ENCODE assay signal across 9 cellular contexts in the genomic region with DNA sequence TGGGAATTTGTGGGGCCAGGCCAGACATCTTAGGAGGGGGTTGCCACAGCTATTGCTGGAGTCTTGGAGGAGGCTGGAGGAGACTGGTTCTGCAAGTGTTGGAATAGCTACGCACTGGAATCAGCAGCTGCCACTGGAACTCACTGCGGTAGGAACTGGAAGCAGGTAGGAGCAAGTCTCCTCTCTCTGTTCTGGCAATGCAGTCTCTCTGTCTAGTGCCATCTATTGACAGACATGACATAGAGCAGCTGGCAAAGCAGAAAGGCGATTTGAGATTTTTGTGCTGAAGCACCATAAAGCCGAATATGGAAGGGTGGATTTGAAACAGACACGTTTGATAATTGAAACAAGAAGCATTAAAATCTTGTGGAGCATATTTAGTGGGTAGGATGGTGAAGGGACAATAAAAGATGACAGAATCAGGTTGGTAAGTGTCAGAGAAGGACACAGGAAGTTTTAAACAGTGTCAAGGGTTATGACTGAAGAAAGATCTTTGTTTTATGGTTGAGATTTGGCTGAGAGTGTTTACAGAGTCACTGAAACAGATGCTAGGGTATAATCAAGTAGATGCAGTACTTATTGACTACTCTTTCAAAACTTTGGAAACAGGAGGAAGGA. TPM values are rescaled to one million over a fixed set of nuclear protein-coding genes. Genes with fewer than 3 reads are reported as not detected.
DNase-seq lines count a peak whose midpoint lies in the region; ATAC-seq, FAIRE-seq and TF ChIP-seq lines count a peak whose summit lies in the region.
"Had no signal": no experiment of that assay in that cellular context is flagged by ENCODE, and none has a peak within 500 bp of the region (broad histone marks: within the 10 kb centered on the region; RNA-seq: fewer than 3 reads in every experiment).

No MANE protein-coding gene starts in this region.

- H3K9me3 ChIP-seq in mucosa of descending colon = no peaks in the 10 kb centered on the region
- H3K9me3 ChIP-seq: BLaER1 had no signal

- no peaks in the 10 kb centered on the region for H3K4me1 ChIP-seq in mucosa of descending colon (ENCODE audit: low read depth)
- H3K4me1 ChIP-seq: BLaER1 had no signal

- FAIRE-seq in endometrium (lab: Jason Lieb, UNC) = peak; percentile 73

- H3K36me3 ChIP-seq in mucosa of descending colon (ENCODE audit: low read depth) = no peaks in the 10 kb centered on the region
- H3K36me3 ChIP-seq: BLaER1 had no signal

- intact Hi-C loops in mucosa of descending colon (cut with DNase I, micrococcal nuclease) = no loop called here

- ATAC-seq in GM21723 (IDR thresholded peaks at IDR 0.05; ENCODE audit: unreplicated experiment) = peak; percentile 87
- peak; percentile 92 for ATAC-seq in mucosa of descending colon
- ATAC-seq in GM18517 (IDR thresholded peaks at IDR 0.05; ENCODE audit: unreplicated experiment) = no peak

- peak; percentile 34 for TF ChIP-seq CTCF in mucosa of descending colon (IDR thresholded peaks at IDR 0.05)

- H3K4me3 ChIP-seq in mucosa of descending colon = no peak overlapping the region
- H3K4me3 ChIP-seq: BLaER1 had no signal

- DNase-seq in NCI-H187 treated with DMSO at 0.1 percent for 48 hours (lab: John Stamatoyannopoulos, UW) (peak; percentile 3), NCI-H187 (lab: John Stamatoyannopoulos, UW) (no peak), LoVo (ENCODE audit: low spot score) (peak; percentile 67), RPMI8226 (peak; percentile 38), mucosa of descending colon (peak in 1 of 3 donors; percentile 40)

RNA-seq across cellular contexts. Expression of gene SYNPO2, which starts 23.5 kb away (rescaled TPM):
- 100 to 1,000 TPM in 1 of 3 donors, 10 to 100 TPM in 2; 18.9 to 804 (median 91.1) TPM for total RNA-seq in mucosa of descending colon

RNA-seq across cellular contexts. Expression of gene SEC24D, which starts 29.3 kb away (rescaled TPM):
- total RNA-seq in mucosa of descending colon = 10 to 100 TPM; 22.1 to 55.6 (median 45.3) TPM

Comparison
In these comparisons a context has a peak if more than half of its experiments do, and no peak if none do; other contexts are left out.
1. DNase-seq: peak in NCI-H187 treated with DMSO at 0.1 percent for 48 hours (single experiment), LoVo (single experiment) and RPMI8226 (single experiment); none in NCI-H187 (0 of 2).